25 cellular contexts compared by ENCODE assay signal in the genomic region with DNA sequence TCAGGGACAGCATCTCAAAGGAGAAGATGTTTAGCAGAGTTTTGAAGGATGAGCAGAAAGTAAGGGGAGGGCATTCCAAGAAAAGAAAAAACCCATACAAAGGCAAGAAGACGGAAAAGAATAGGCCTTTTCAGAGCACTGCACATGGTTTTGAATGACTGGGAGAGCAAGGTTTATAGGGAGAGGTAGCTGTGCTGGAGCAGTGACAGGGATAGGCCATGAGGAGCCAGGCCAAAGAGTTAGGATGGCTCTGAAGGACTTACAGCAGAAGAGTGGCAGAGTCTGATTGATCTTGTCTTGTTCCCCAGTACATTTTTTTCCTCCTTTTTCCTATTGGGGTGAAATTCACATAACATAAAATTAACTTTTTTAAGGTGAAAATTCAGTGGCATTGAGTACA.
"Had no signal": no experiment of that assay in that cellular context is flagged by ENCODE, and none has a peak within 500 bp of the region (broad histone marks: within the 10 kb centered on the region; RNA-seq: fewer than 3 reads in every experiment).

No MANE protein-coding gene starts in this region.

- H3K4me1 Mint-ChIP-seq: natural killer cell; nephron progenitor cell; stimulated activated effector memory CD8-positive, alpha-beta T cell treated with anti-CD3 and anti-CD28 coated beads, Interleukin-12 subunit alpha, Interleukin-12 subunit beta, amount 100 ng/mL, for 72 hours; stimulated activated naive CD8-positive, alpha-beta T cell treated with anti-CD3 and anti-CD28 coated beads, Interleukin-15, amount 100 ng/mL, for 72 hours had no signal

- H3K9me3 ChIP-seq: heart left ventricle, left ventricle myocardium inferior, pancreas, prostate gland, spleen, tibial nerve, uterus had no signal

- H3K27me3 ChIP-seq: heart left ventricle, pancreas, spleen, tibial nerve, uterus had no signal

- H3K36me3 Mint-ChIP-seq: mesothelial cell of epicardium; naive B cell; natural killer cell; stimulated activated effector memory CD8-positive, alpha-beta T cell treated with anti-CD3 and anti-CD28 coated beads, Interleukin-12 subunit alpha, Interleukin-12 subunit beta, amount 100 ng/mL, for 72 hours; type B pancreatic cell had no signal

- H3K27ac ChIP-seq: heart left ventricle, left ventricle myocardium inferior, pancreas, prostate gland, skin epidermis, spleen, tibial nerve, uterus had no signal

- FAIRE-seq: pancreas had no signal

- ATAC-seq: heart left ventricle; natural killer cell; pancreas; right cardiac atrium; sciatic nerve; stimulated activated effector memory CD8-positive, alpha-beta T cell treated with anti-CD3 and anti-CD28 coated beads, Interleukin-12 subunit alpha, Interleukin-12 subunit beta, amount 100 ng/mL, for 72 hours; stimulated activated naive CD8-positive, alpha-beta T cell treated with anti-CD3 and anti-CD28 coated beads, Interleukin-15, amount 100 ng/mL, for 72 hours had no signal

- H3K4me3 ChIP-seq: heart left ventricle, left ventricle myocardium inferior, lung, pancreas, prostate gland, skin epidermis, spleen, tibial nerve, uterus had no signal

- H3K27me3 Mint-ChIP-seq: naive B cell; stimulated activated naive CD8-positive, alpha-beta T cell treated with anti-CD3 and anti-CD28 coated beads, Interleukin-15, amount 100 ng/mL, for 72 hours; type B pancreatic cell had no signal

- H3K36me3 ChIP-seq: heart left ventricle, left ventricle myocardium inferior, pancreas, prostate gland, spleen, tibial nerve, uterus had no signal

- H3K4me3 Mint-ChIP-seq: mesothelial cell of epicardium; naive B cell; natural killer cell; nephron progenitor cell; stimulated activated effector memory CD8-positive, alpha-beta T cell treated with anti-CD3 and anti-CD28 coated beads, Interleukin-12 subunit alpha, Interleukin-12 subunit beta, amount 100 ng/mL, for 72 hours; stimulated activated naive CD8-positive, alpha-beta T cell treated with anti-CD3 and anti-CD28 coated beads, Interleukin-15, amount 100 ng/mL, for 72 hours; type B pancreatic cell had no signal

- DNase-seq: heart left ventricle; islet precursor cell; left ventricle myocardium inferior; mesendoderm; naive B cell; natural killer cell; nephron progenitor cell; pancreas; posterior cingulate gyrus; retina; right cardiac atrium; spleen; stimulated activated CD4-positive, alpha-beta T cell treated with anti-CD3 and anti-CD28 coated beads, Interleukin-4, amount 100 ng/mL, for 24 hours; stimulated activated naive CD4-positive, alpha-beta T cell; stimulated activated naive CD8-positive, alpha-beta T cell treated with anti-CD3 and anti-CD28 coated beads, Interleukin-15, amount 100 ng/mL, for 72 hours; substantia nigra; uterus had no signal

- H3K4me1 ChIP-seq: heart left ventricle, left ventricle myocardium inferior, pancreas, prostate gland, tibial nerve, uterus had no signal

- H3K27ac Mint-ChIP-seq: mesothelial cell of epicardium; natural killer cell; nephron progenitor cell; stimulated activated effector memory CD8-positive, alpha-beta T cell treated with anti-CD3 and anti-CD28 coated beads, Interleukin-12 subunit alpha, Interleukin-12 subunit beta, amount 100 ng/mL, for 72 hours; stimulated activated naive CD8-positive, alpha-beta T cell treated with anti-CD3 and anti-CD28 coated beads, Interleukin-15, amount 100 ng/mL, for 72 hours; type B pancreatic cell had no signal

- H3K9me3 Mint-ChIP-seq: mesothelial cell of epicardium; naive B cell; natural killer cell; nephron progenitor cell; stimulated activated effector memory CD8-positive, alpha-beta T cell treated with anti-CD3 and anti-CD28 coated beads, Interleukin-12 subunit alpha, Interleukin-12 subunit beta, amount 100 ng/mL, for 72 hours; stimulated activated naive CD8-positive, alpha-beta T cell treated with anti-CD3 and anti-CD28 coated beads, Interleukin-15, amount 100 ng/mL, for 72 hours; type B pancreatic cell had no signal
